In genomic region chr16:3004781-3005284, GRCh38 we compare ENCODE assay signal across 8 cellular contexts. TPM values are rescaled to one million over a fixed set of nuclear protein-coding genes. Genes with fewer than 3 reads are reported as not detected.
DNase-seq lines count a peak whose midpoint lies in the region; ATAC-seq and TF ChIP-seq lines count a peak whose summit lies in the region.

No MANE protein-coding gene starts in this region.

- H3K79me2 ChIP-seq in PC-3 (ENCODE audit: low read length): 0 out of 2 replicates have a peak, but pooled peaks cover 3% of the 10 kb centered on the region

- no peaks in the 10 kb centered on the region for H3K9me3 Mint-ChIP-seq in activated CD4-positive, alpha-beta T cell treated with anti-CD3 and anti-CD28 coated beads, Interleukin-2, amount 10 ng/mL, durations not matched to agents 7 days and 5 days
- no peaks in the 10 kb centered on the region for H3K9me3 Mint-ChIP-seq in stimulated activated naive B cell treated with anti-CD40 and anti-IgM and Interleukin-4, amounts not matched to agents 10 μg/mL and 1 μg/mL and 100 μg/mL, for 72 hours

- CTCF ChIA-PET in activated CD4-positive, alpha-beta T cell treated with anti-CD3 and anti-CD28 coated beads, Interleukin-2, amount 10 ng/mL, durations not matched to agents 7 days and 5 days (lab: Charles Lee): interaction anchor here (0.7 to 2.2 kb wide), 6 partner anchors 15 to 43 kb away, joined by 3 to 8 read pairs (median 6); partner anchors contain the start of gene TNFRSF12A
- CTCF ChIA-PET in PC-3 (lab: Charles Lee): interaction anchor here (0.6 to 1.5 kb wide), 2 partner anchors 23 to 24 kb away, joined by 3 to 14 read pairs; no protein-coding TSS in a partner anchor

- no peaks in the 10 kb centered on the region for H3F3A ChIP-seq in PC-3 (ENCODE audit: low read length, unreplicated experiment)

- peak overlapping the region; percentile 45 for H3K27ac ChIP-seq in PC-3 (ENCODE audit: low read length)

- peak overlapping the region; percentile 48 for H3K9ac ChIP-seq in PC-3 (ENCODE audit: low read length)

- H4K20me1 ChIP-seq in PC-3 (ENCODE audit: low read length): no peaks in the 10 kb centered on the region

- no peaks in the 10 kb centered on the region for H3K36me3 ChIP-seq in PC-3 (ENCODE audit: low read depth, low read length)

- no peak for TF ChIP-seq CTCF in PC-3 (conservative IDR thresholded peaks at IDR 0.05; ENCODE audit: low read depth, low read length)

- H2AFZ ChIP-seq in PC-3 (ENCODE audit: low read length): peak overlapping the region; percentile 84

- no peaks in the 10 kb centered on the region for H3K9me3 ChIP-seq in PC-3 (ENCODE audit: low read length)

- no peaks in the 10 kb centered on the region for H3K9me2 ChIP-seq in PC-3 (replicated peaks; ENCODE audit: low read length)

- TSS peak; percentile 64 for BruUV-seq in PC-3 (replicated peaks; lab: Mats Ljungman, UMichigan)

- H3K27ac Mint-ChIP-seq in activated CD4-positive, alpha-beta T cell treated with anti-CD3 and anti-CD28 coated beads, Interleukin-2, amount 10 ng/mL, durations not matched to agents 7 days and 5 days: no peak overlapping the region
- peak overlapping the region; percentile 20 for H3K27ac Mint-ChIP-seq in stimulated activated naive B cell treated with anti-CD40 and anti-IgM and Interleukin-4, amounts not matched to agents 10 μg/mL and 1 μg/mL and 100 μg/mL, for 72 hours

- peaks cover 33% of the 10 kb centered on the region for H3K4me1 Mint-ChIP-seq in activated CD4-positive, alpha-beta T cell treated with anti-CD3 and anti-CD28 coated beads, Interleukin-2, amount 10 ng/mL, durations not matched to agents 7 days and 5 days
- peaks cover 23 to 29% of the 10 kb centered on the region in 2 donors for H3K4me1 Mint-ChIP-seq in stimulated activated naive B cell treated with anti-CD40 and anti-IgM and Interleukin-4, amounts not matched to agents 10 μg/mL and 1 μg/mL and 100 μg/mL, for 72 hours

- peak overlapping the region; percentile 94 for H3K4me2 ChIP-seq in PC-3 (ENCODE audit: low read length)

- DNase-seq in activated CD4-positive, alpha-beta T cell treated with anti-CD3 and anti-CD28 coated beads, Interleukin-2, amount 10 ng/mL, durations not matched to agents 7 days and 5 days: no peak
- DNase-seq in activated CD4-positive, alpha-beta T cell treated with anti-CD3 and anti-CD28 coated beads for 4 hours: no peak
- DNase-seq in PC-3: peak; percentile 38
- DNase-seq in glomerular visceral epithelial cell (ENCODE audit: extremely low spot score): peak; percentile 34
- no peak for DNase-seq in stimulated activated naive B cell treated with anti-CD40 and anti-IgM and Interleukin-4, amounts not matched to agents 10 μg/mL and 1 μg/mL and 100 μg/mL, for 72 hours
- DNase-seq in NCI-H187 treated with DMSO at 0.1 percent for 48 hours (lab: John Stamatoyannopoulos, UW): no peak
- no peak for DNase-seq in activated CD8-positive, alpha-beta memory T cell treated with anti-CD3 and anti-CD28 coated beads, Interleukin-2, amount 50 U/mL, for 4 hours

- peaks cover 19% of the 10 kb centered on the region for H3K4me1 ChIP-seq in PC-3 (ENCODE audit: insufficient read depth, low read length)

- ATAC-seq in PC-3 (peak; percentile 12; the same call in 1 of the 2 replicates), HG03108 (IDR thresholded peaks at IDR 0.05; ENCODE audit: unreplicated experiment) (no peak)
- no peak for ATAC-seq in stimulated activated naive B cell treated with anti-CD40 and anti-IgM and Interleukin-4, amounts not matched to agents 10 μg/mL and 1 μg/mL and 100 μg/mL, for 72 hours (replicated peaks)

- intact Hi-C loops in PC-3 (cut with micrococcal nuclease): loop anchor here (2.0 kb wide), 1 partner anchor 24 kb away; no protein-coding TSS in a partner anchor

- H3K27me3 Mint-ChIP-seq in activated CD4-positive, alpha-beta T cell treated with anti-CD3 and anti-CD28 coated beads, Interleukin-2, amount 10 ng/mL, durations not matched to agents 7 days and 5 days: peaks cover 21% of the 10 kb centered on the region
- peaks cover 13 to 17% of the 10 kb centered on the region in 2 donors for H3K27me3 Mint-ChIP-seq in stimulated activated naive B cell treated with anti-CD40 and anti-IgM and Interleukin-4, amounts not matched to agents 10 μg/mL and 1 μg/mL and 100 μg/mL, for 72 hours

- H3K4me3 Mint-ChIP-seq in activated CD4-positive, alpha-beta T cell treated with anti-CD3 and anti-CD28 coated beads, Interleukin-2, amount 10 ng/mL, durations not matched to agents 7 days and 5 days: peak overlapping the region; percentile 73
- peak overlapping the region; percentile 76 to 78 for H3K4me3 Mint-ChIP-seq in stimulated activated naive B cell treated with anti-CD40 and anti-IgM and Interleukin-4, amounts not matched to agents 10 μg/mL and 1 μg/mL and 100 μg/mL, for 72 hours

- H3K36me3 Mint-ChIP-seq in activated CD4-positive, alpha-beta T cell treated with anti-CD3 and anti-CD28 coated beads, Interleukin-2, amount 10 ng/mL, durations not matched to agents 7 days and 5 days (ENCODE audit: low read depth): no peaks in the 10 kb centered on the region
- no peaks in the 10 kb centered on the region for H3K36me3 Mint-ChIP-seq in stimulated activated naive B cell treated with anti-CD40 and anti-IgM and Interleukin-4, amounts not matched to agents 10 μg/mL and 1 μg/mL and 100 μg/mL, for 72 hours

- POLR2A ChIA-PET in activated CD4-positive, alpha-beta T cell treated with anti-CD3 and anti-CD28 coated beads, Interleukin-2, amount 10 ng/mL, durations not matched to agents 7 days and 5 days (lab: Charles Lee): no interaction called here
- POLR2A ChIA-PET in PC-3 (lab: Charles Lee; ENCODE audit: unreplicated experiment): interaction anchor here (0.6 kb wide), 1 partner anchor 1040 kb away, joined by 5 read pairs; the partner anchor contains the start of gene RPS2

- H3K4me3 ChIP-seq in PC-3 (ENCODE audit: low read length): peak overlapping the region; percentile 86

- no peaks in the 10 kb centered on the region for H3K27me3 ChIP-seq in PC-3 (ENCODE audit: low read length)

RNA-seq across cellular contexts. Expression of gene CLDN9, which starts 7.9 kb away (rescaled TPM):
- total RNA-seq in activated CD4-positive, alpha-beta T cell treated with anti-CD3 and anti-CD28 coated beads, Interleukin-2, amount 10 ng/mL, durations not matched to agents 7 days and 5 days: not detected
- total RNA-seq in PC-3 (2014; rRNA removed): 0.33 and 1.2 TPM in 2 replicates

RNA-seq across cellular contexts. Expression of gene CLDN6, which starts 13.2 kb away (rescaled TPM):
- total RNA-seq in activated CD4-positive, alpha-beta T cell treated with anti-CD3 and anti-CD28 coated beads, Interleukin-2, amount 10 ng/mL, durations not matched to agents 7 days and 5 days: not detected
- total RNA-seq in PC-3 (2014; rRNA removed): not detected in 2 replicates

RNA-seq across cellular contexts. Expression of gene TNFRSF12A, which starts 15.3 kb away (rescaled TPM):
- 1 to 10 TPM; 1.8 to 2.1 TPM for total RNA-seq in activated CD4-positive, alpha-beta T cell treated with anti-CD3 and anti-CD28 coated beads, Interleukin-2, amount 10 ng/mL, durations not matched to agents 7 days and 5 days
- total RNA-seq in PC-3 (2014; rRNA removed): 667 and 713 TPM in 2 replicates

RNA-seq across cellular contexts. Expression of gene HCFC1R1, which starts 18.9 kb away (rescaled TPM):
- total RNA-seq in activated CD4-positive, alpha-beta T cell treated with anti-CD3 and anti-CD28 coated beads, Interleukin-2, amount 10 ng/mL, durations not matched to agents 7 days and 5 days: 10 to 100 TPM; 38.3 to 44.1 TPM
- total RNA-seq in PC-3 (2014; rRNA removed): 56.4 and 56.6 TPM in 2 replicates

RNA-seq across cellular contexts. Expression of gene THOC6, which starts 19.0 kb away (rescaled TPM):
- total RNA-seq in activated CD4-positive, alpha-beta T cell treated with anti-CD3 and anti-CD28 coated beads, Interleukin-2, amount 10 ng/mL, durations not matched to agents 7 days and 5 days: 10 to 100 TPM; 49.5 to 58.4 TPM
- total RNA-seq in PC-3 (2014; rRNA removed): 40.3 and 47.3 TPM in 2 replicates

Comparison
In these comparisons a context has a peak if more than half of its experiments do, and no peak if none do; other contexts are left out.
1. DNase-seq: peak in PC-3 (single experiment) and glomerular visceral epithelial cell (single experiment); none in activated CD4-positive, alpha-beta T cell treated with anti-CD3 and anti-CD28 coated beads, Interleukin-2, amount 10 ng/mL, durations not matched to agents 7 days and 5 days (single experiment), activated CD4-positive, alpha-beta T cell treated with anti-CD3 and anti-CD28 coated beads for 4 hours (0 of 2), stimulated activated naive B cell treated with anti-CD40 and anti-IgM and Interleukin-4, amounts not matched to agents 10 μg/mL and 1 μg/mL and 100 μg/mL, for 72 hours (single experiment), NCI-H187 treated with DMSO at 0.1 percent for 48 hours (single experiment) and activated CD8-positive, alpha-beta memory T cell treated with anti-CD3 and anti-CD28 coated beads, Interleukin-2, amount 50 U/mL, for 4 hours (single experiment).
2. RNA of gene TNFRSF12A, which starts 15.3 kb away (total RNA-seq): 667 to 713 TPM in PC-3; 1.8 to 2.1 TPM in activated CD4-positive, alpha-beta T cell treated with anti-CD3 and anti-CD28 coated beads, Interleukin-2, amount 10 ng/mL, durations not matched to agents 7 days and 5 days; every median in the first group is over 100 times any median in the second.